1 cellular context compared by ENCODE assay signal in genomic region chr3:196988241-196989029, GRCh38.
A peak's percentile ranks its signal among the peaks of the same experiment; 100 is the strongest.
TF ChIP-seq lines count a peak whose summit lies in the region.

No MANE protein-coding gene starts in this region.

TF ChIP-seq in HepG2, 621 proteins besides CTCF, POLR2A, EP300 and RAD21 (continued from another document and continues in another):
- TF ChIP-seq E2F1 (CRISPR knock-in tag; IDR thresholded peaks at IDR 0.05): 0 out of 2 replicates have a peak, but pooled peaks have one; percentile 37
- TF ChIP-seq ZNF549 (CRISPR knock-in tag; IDR thresholded peaks at IDR 0.05): 0 out of 2 replicates have a peak, but pooled peaks have one; percentile 29
- TF ChIP-seq HNF4A (CRISPR knock-in tag; IDR thresholded peaks at IDR 0.05): peak; percentile 97
- no peak for TF ChIP-seq ZBTB10 (CRISPR knock-in tag; IDR thresholded peaks at IDR 0.05; ENCODE audit: borderline replicate concordance)
- TF ChIP-seq FOXJ3 (CRISPR knock-in tag; IDR thresholded peaks at IDR 0.05; ENCODE audit: borderline replicate concordance): peak; percentile 73; the same call in 1 of the 2 replicates
- TF ChIP-seq ZSCAN21 (CRISPR knock-in tag; IDR thresholded peaks at IDR 0.05; ENCODE audit: borderline replicate concordance): peak; percentile 45; the same call in 1 of the 2 replicates
- TF ChIP-seq SATB2 (CRISPR knock-in tag; IDR thresholded peaks at IDR 0.05): no peak
- TF ChIP-seq SOX6 (IDR thresholded peaks at IDR 0.05): no peak
- TF ChIP-seq SOX6 (CRISPR knock-in tag; IDR thresholded peaks at IDR 0.05): peak; percentile 84
- TF ChIP-seq ZNF879 (CRISPR knock-in tag; IDR thresholded peaks at IDR 0.05): 0 out of 2 replicates have a peak, but pooled peaks have one; percentile 15
- TF ChIP-seq ZFP37 (CRISPR knock-in tag; IDR thresholded peaks at IDR 0.05; ENCODE audit: borderline replicate concordance): 0 out of 2 replicates have a peak, but pooled peaks have one; percentile 61
- no peak for TF ChIP-seq RERE (CRISPR knock-in tag; IDR thresholded peaks at IDR 0.05; ENCODE audit: low read depth)
- peak; percentile 87 for TF ChIP-seq ZFP91 (CRISPR knock-in tag; IDR thresholded peaks at IDR 0.05; ENCODE audit: borderline replicate concordance)
- peak; percentile 64; the same call in 1 of the 2 replicates for TF ChIP-seq PITX1 (CRISPR knock-in tag; IDR thresholded peaks at IDR 0.05)
- TF ChIP-seq ZNF709 (CRISPR knock-in tag; IDR thresholded peaks at IDR 0.05): peak; percentile 63; the same call in 1 of the 2 replicates
- TF ChIP-seq MAZ (IDR thresholded peaks at IDR 0.05; ENCODE audit: borderline replicate concordance, low read depth, low read length): peak; percentile 48; the same call in 1 of the 2 replicates
- TF ChIP-seq MAZ (CRISPR knock-in tag; IDR thresholded peaks at IDR 0.05; ENCODE audit: low read depth): no peak; the same call in 1 of the 2 replicates
- TF ChIP-seq ZNF788 (CRISPR knock-in tag; IDR thresholded peaks at IDR 0.05; ENCODE audit: borderline replicate concordance): peak; percentile 71; the same call in 1 of the 2 replicates
- TF ChIP-seq TARDBP (CRISPR knock-in tag; IDR thresholded peaks at IDR 0.05): no peak
- TF ChIP-seq PHF20 (CRISPR knock-in tag; IDR thresholded peaks at IDR 0.05): no peak
- TF ChIP-seq ARID4A (CRISPR knock-in tag; IDR thresholded peaks at IDR 0.05; ENCODE audit: borderline replicate concordance): peak; percentile 46; the same call in 1 of the 2 replicates
- peak; percentile 63; the same call in 1 of the 2 replicates for TF ChIP-seq ZNF264 (CRISPR knock-in tag; IDR thresholded peaks at IDR 0.05)
- no peak for TF ChIP-seq MAFF (IDR thresholded peaks at IDR 0.05; ENCODE audit: low read depth, low read length)
- TF ChIP-seq ZNF143 (CRISPR knock-in tag; IDR thresholded peaks at IDR 0.05): no peak; the same call in 1 of the 2 replicates
- peak; percentile 46; the same call in 1 of the 2 replicates for TF ChIP-seq FOXC1 (CRISPR knock-in tag; IDR thresholded peaks at IDR 0.05; ENCODE audit: borderline replicate concordance)
- peak; percentile 69 for TF ChIP-seq FOXA3 (CRISPR knock-in tag; IDR thresholded peaks at IDR 0.05)
- peak; percentile 26; the same call in 1 of the 2 replicates for TF ChIP-seq ZNF792 (CRISPR knock-in tag; IDR thresholded peaks at IDR 0.05)
- TF ChIP-seq PAXIP1 (CRISPR knock-in tag; conservative IDR thresholded peaks at IDR 0.05): peak; percentile 91
- TF ChIP-seq HNF1A (IDR thresholded peaks at IDR 0.05; ENCODE audit: low read depth): no peak
- TF ChIP-seq HNF1A (CRISPR knock-in tag; IDR thresholded peaks at IDR 0.05; ENCODE audit: borderline replicate concordance): no peak
- TF ChIP-seq RARA (CRISPR knock-in tag; IDR thresholded peaks at IDR 0.05): no peak
- TF ChIP-seq NCOA2 (CRISPR knock-in tag; IDR thresholded peaks at IDR 0.05): peak; percentile 57
- peak; percentile 73; the same call in 1 of the 2 replicates for TF ChIP-seq SAFB2 (CRISPR knock-in tag; IDR thresholded peaks at IDR 0.05; ENCODE audit: borderline replicate concordance, low read depth)
